19 cellular contexts compared by ENCODE assay signal in the genomic region with DNA sequence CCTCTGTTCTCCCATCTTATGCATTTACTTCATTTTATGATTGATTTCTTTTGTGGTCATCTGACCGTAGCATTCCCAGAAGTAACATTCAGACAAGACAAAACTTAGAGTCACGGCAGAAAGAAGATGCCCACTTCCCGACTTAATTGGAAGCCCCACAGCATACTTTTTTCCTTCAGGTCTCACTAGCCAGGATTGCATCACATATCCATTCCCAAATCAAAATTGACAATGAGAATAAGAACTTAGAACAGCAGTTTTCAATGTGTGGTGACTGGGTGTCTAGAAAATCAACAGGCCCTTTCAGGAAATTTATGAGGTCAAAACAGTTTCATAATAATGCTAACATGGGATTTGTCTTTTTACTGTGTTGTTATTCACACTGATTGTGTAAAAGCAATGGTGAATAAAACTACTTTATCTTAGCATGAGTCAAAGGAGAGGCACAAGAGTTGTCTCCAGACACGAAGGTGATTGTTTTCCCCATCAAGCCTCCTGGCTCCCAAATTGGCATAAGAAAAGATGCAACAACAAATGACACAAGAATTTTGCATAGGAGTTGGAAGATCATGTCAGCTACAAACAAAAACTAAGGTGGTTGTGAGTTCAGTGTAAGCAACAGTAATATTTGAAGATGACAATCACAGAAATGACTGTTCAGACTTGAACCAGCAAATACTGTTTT.
"Had no signal": no experiment of that assay in that cellular context is flagged by ENCODE, and none has a peak within 500 bp of the region (broad histone marks: within the 10 kb centered on the region; RNA-seq: fewer than 3 reads in every experiment).

No MANE protein-coding gene starts in this region.

- H3K36me3 ChIP-seq: ascending aorta, heart right ventricle, left lung, right atrium auricular region, tibial nerve, uterus had no signal

- H3K4me1 ChIP-seq: ascending aorta, heart right ventricle, left lung, right atrium auricular region, tibial nerve, uterus had no signal

- ATAC-seq: esophagus mucosa; heart right ventricle; left lung; stimulated activated naive CD8-positive, alpha-beta T cell treated with anti-CD3 and anti-CD28 coated beads, Interleukin-15, Interleukin-2, amounts not matched to agents 100 U/mL and 50 U/mL, for 24 hours had no signal

- FAIRE-seq: keratinocyte had no signal

- DNase-seq: activated CD4-positive, alpha-beta T cell treated with anti-CD3 and anti-CD28 coated beads, Interleukin-2, amount 50 U/mL, for 1 hour; activated CD4-positive, CD25-positive, alpha-beta regulatory T cell treated with anti-CD3 and anti-CD28 coated beads, Interleukin-2, amount 50 U/mL, for 72 hours; activated CD8-positive, alpha-beta memory T cell treated with anti-CD3 and anti-CD28 coated beads, Interleukin-2, amount 50 U/mL, for 4 hours; activated effector memory CD4-positive, alpha-beta T cell treated with Interleukin-2 at 50 U/mL for 16 hours; activated naive CD4-positive, alpha-beta T cell treated with anti-CD3 and anti-CD28 coated beads, Interleukin-2, amount 10 ng/mL, durations not matched to agents 7 days and 5 days; activated T-cell treated with anti-CD3 and anti-CD28 coated beads, Interleukin-2, amount 50 U/mL, for 48 hours; cerebellar nuclear complex; effector CD4-positive, alpha-beta T cell; heart right ventricle; left lung; stimulated activated CD4-positive, alpha-beta T cell treated with anti-CD3 and anti-CD28 coated beads, Interleukin-2, amount 100 ng/mL, for 24 hours; stimulated activated naive CD8-positive, alpha-beta T cell treated with anti-CD3 and anti-CD28 coated beads, Interleukin-15, Interleukin-2, amounts not matched to agents 100 U/mL and 50 U/mL, for 24 hours; substantia nigra; uterus had no signal

- H3K4me3 ChIP-seq: ascending aorta, heart right ventricle, left lung, right atrium auricular region, tibial nerve, uterus had no signal

- H3K27me3 ChIP-seq: ascending aorta, heart right ventricle, left lung, right atrium auricular region, tibial nerve, uterus had no signal

- H3K27ac ChIP-seq: ascending aorta, heart right ventricle, left lung, right atrium auricular region, tibial nerve, uterus had no signal

- H3K9me3 ChIP-seq: ascending aorta, right atrium auricular region, tibial nerve, uterus had no signal
